In genomic region chr19:46860846-46861690, GRCh38 we compare ENCODE assay signal across 8 cellular contexts. TPM values are rescaled to one million over a fixed set of nuclear protein-coding genes. Genes with fewer than 3 reads are reported as not detected.
A peak's percentile ranks its signal among the peaks of the same experiment; 100 is the strongest.
DNase-seq lines count a peak whose midpoint lies in the region; ATAC-seq and TF ChIP-seq lines count a peak whose summit lies in the region.

Gene ARHGAP35, plus strand, starts transcription at chr19:46860997. Its CDS starts 57,679 bp downstream, at chr19:46918676.

- H3K4me1 Mint-ChIP-seq in activated T-cell treated with anti-CD3 and anti-CD28 coated beads, Interleukin-2, amount 50 U/mL, for 72 hours (ENCODE audit: low read depth) = peaks cover 36% of the 10 kb centered on the region
- peaks cover 20% of the 10 kb centered on the region for H3K4me1 Mint-ChIP-seq in neural progenitor cell

- no peaks in the 10 kb centered on the region for H3K27me3 ChIP-seq in neural progenitor cell

- H3K79me2 ChIP-seq in neural progenitor cell (ENCODE audit: low read depth) = peaks cover 71% of the 10 kb centered on the region

- peak within 1 kb of the TSS; percentile 55 for H3K4me3 ChIP-seq in LNCaP clone FGC (ENCODE audit: low read depth, low read length)
- peak within 1 kb of the TSS; percentile 80 for H3K4me3 ChIP-seq in fibroblast of villous mesenchyme (ENCODE audit: low read depth, low read length)
- peak within 1 kb of the TSS; percentile 95 for H3K4me3 ChIP-seq in neural progenitor cell

- no peaks in the 10 kb centered on the region for H3K9me3 ChIP-seq in neural progenitor cell (ENCODE audit: low read depth)

- H3K36me3 Mint-ChIP-seq in activated T-cell treated with anti-CD3 and anti-CD28 coated beads, Interleukin-2, amount 50 U/mL, for 72 hours (ENCODE audit: insufficient read depth in 2 of 2) = peaks cover 0 to 4% of the 10 kb centered on the region in 2 donors
- peaks cover under 1% of the 10 kb centered on the region for H3K36me3 Mint-ChIP-seq in neural progenitor cell

- ATAC-seq in GM19455 (IDR thresholded peaks at IDR 0.05; ENCODE audit: unreplicated experiment) = peak; percentile 14
- peak in 1 of 2 donors; percentile 2 for ATAC-seq in activated T-cell treated with anti-CD3 and anti-CD28 coated beads, Interleukin-2, amount 50 U/mL, for 72 hours (replicated peaks in 1 of 2)

- H3K27ac ChIP-seq in neural progenitor cell = peak within 1 kb of the TSS; percentile 99

- H3K4me1 ChIP-seq in neural progenitor cell = peaks cover 29% of the 10 kb centered on the region

- peak within 1 kb of the TSS; percentile 82 to 91 for H3K4me3 Mint-ChIP-seq in activated T-cell treated with anti-CD3 and anti-CD28 coated beads, Interleukin-2, amount 50 U/mL, for 72 hours
- peak within 1 kb of the TSS; percentile 86 for H3K4me3 Mint-ChIP-seq in neural progenitor cell

- H3K9me3 Mint-ChIP-seq in activated T-cell treated with anti-CD3 and anti-CD28 coated beads, Interleukin-2, amount 50 U/mL, for 72 hours = no peaks in the 10 kb centered on the region
- H3K9me3 Mint-ChIP-seq in neural progenitor cell = no peaks in the 10 kb centered on the region

- H4K20me1 ChIP-seq in neural progenitor cell (ENCODE audit: low read depth) = peaks cover 49% of the 10 kb centered on the region

- no peaks in the 10 kb centered on the region for H3K36me3 ChIP-seq in neural progenitor cell

- H3K9ac ChIP-seq in neural progenitor cell = peak within 1 kb of the TSS; percentile 83

- no peaks in the 10 kb centered on the region for H3K27me3 Mint-ChIP-seq in activated T-cell treated with anti-CD3 and anti-CD28 coated beads, Interleukin-2, amount 50 U/mL, for 72 hours (ENCODE audit: low read depth)
- H3K27me3 Mint-ChIP-seq in neural progenitor cell (ENCODE audit: insufficient read depth, low read depth) = peaks cover 4% of the 10 kb centered on the region

- H3K27ac Mint-ChIP-seq in activated T-cell treated with anti-CD3 and anti-CD28 coated beads, Interleukin-2, amount 50 U/mL, for 72 hours = peak within 1 kb of the TSS; percentile 94
- H3K27ac Mint-ChIP-seq in neural progenitor cell = peak within 1 kb of the TSS; percentile 75

- peak within 1 kb of the TSS; percentile 89 for H2AFZ ChIP-seq in neural progenitor cell (replicated peaks)

- peaks cover 50% of the 10 kb centered on the region for H3F3A ChIP-seq in neural progenitor cell (ENCODE audit: low read depth)

- peak within 1 kb of the TSS; percentile 99 for H3K4me2 ChIP-seq in neural progenitor cell

- DNase-seq in AG08395 (ENCODE audit: low spot score) = peak; percentile 90
- no peak for DNase-seq in LNCaP clone FGC (ENCODE audit: low read depth)
- peak in 1 of 2 donors; percentile 23 for DNase-seq in activated T-cell treated with anti-CD3 and anti-CD28 coated beads, Interleukin-2, amount 50 U/mL, for 72 hours
- no peak for DNase-seq in fibroblast of villous mesenchyme (ENCODE audit: low read depth)
- DNase-seq in neural progenitor cell (ENCODE audit: low spot score) = no peak
- DNase-seq in DMS53 (lab: John Stamatoyannopoulos, UW) = no peak
- DNase-seq in DMS153 treated with DMSO at 0.1 percent for 48 hours (lab: John Stamatoyannopoulos, UW; ENCODE audit: unreplicated experiment) = no peak

- no peak for TF ChIP-seq CTCF in LNCaP clone FGC (IDR thresholded peaks at IDR 0.05; ENCODE audit: control insufficient read depth, extremely low read depth, insufficient read depth)
- TF ChIP-seq CTCF in fibroblast of villous mesenchyme (IDR thresholded peaks at IDR 0.05; ENCODE audit: insufficient read depth, low read depth, low read length) = no peak
- TF ChIP-seq CTCF in neural progenitor cell (IDR thresholded peaks at IDR 0.05) = no peak

RNA-seq across cellular contexts. Expression of gene ARHGAP35, which starts in this region (rescaled TPM):
- total RNA-seq in activated T-cell treated with anti-CD3 and anti-CD28 coated beads, Interleukin-2, amount 50 U/mL, for 72 hours = 10 to 100 TPM; 22.7 to 30.0 TPM
- total RNA-seq in fibroblast of villous mesenchyme (31.5 and 36.7 TPM in 2 replicates), neural progenitor cell (ENCODE audit: low replicate concordance) (38.4 and 43.3 TPM in 2 replicates)
